Comparison of ENCODE assay signal across 16 cellular contexts in genomic region chr1:1664941-1665814, GRCh38. TPM values are rescaled to one million over a fixed set of nuclear protein-coding genes. Genes with fewer than 3 reads are reported as not detected.
DNase-seq lines count a peak whose midpoint lies in the region; ATAC-seq and TF ChIP-seq lines count a peak whose summit lies in the region.
"Had no signal": no experiment of that assay in that cellular context is flagged by ENCODE, and none has a peak within 500 bp of the region (broad histone marks: within the 10 kb centered on the region; RNA-seq: fewer than 3 reads in every experiment).

No MANE protein-coding gene starts in this region.

- H3K36me3 ChIP-seq in left ventricle myocardium inferior (peaks cover 42% of the 10 kb centered on the region), right lobe of liver (peaks cover 0 to 32% (median 13%) of the 10 kb centered on the region in 4 donors), aorta (ENCODE audit: control insufficient read depth in 1 of 2, insufficient read depth in 2 of 2, low read length in 1 of 2) (peaks cover 0 to 3% of the 10 kb centered on the region in 2 donors)

- ATAC-seq in right cardiac atrium (peak in 1 of 2 donors; percentile 28), right lobe of liver (peak in 2 of 4 donors; percentile 10 to 12), aorta (ENCODE audit: low FRiP score) (peak; percentile 23)

- DNase-seq in right cardiac atrium (peak in 2 of 3 donors; percentile 8 to 60), left ventricle myocardium inferior (no peak), right lobe of liver (peak in 2 of 3 donors; percentile 44 to 45), aorta (peak; percentile 40 to 61), NCI-H2171 treated with DMSO at 0.1 percent for 48 hours (lab: John Stamatoyannopoulos, UW) (no peak)
- no peak for DNase-seq in activated CD4-positive, alpha-beta T cell treated with anti-CD3 and anti-CD28 coated beads, Interleukin-2, amount 50 U/mL, for 4 hours
- DNase-seq: HCEC 1CT, heart left ventricle, Karpas-422, NCI-H187, NCI-H226, NCI-H774, SIG-M5 had no signal

- TF ChIP-seq CTCF in left ventricle myocardium inferior (IDR thresholded peaks at IDR 0.05; ENCODE audit: borderline replicate concordance) (no peak), right lobe of liver (IDR thresholded peaks at IDR 0.05) (no peak)

- no peak overlapping the region for H3K27ac ChIP-seq in right cardiac atrium (ENCODE audit: low read length)
- H3K27ac ChIP-seq in left ventricle myocardium inferior (replicated peaks) = no peak overlapping the region
- no peak overlapping the region for H3K27ac ChIP-seq in right lobe of liver
- no peak overlapping the region for H3K27ac ChIP-seq in aorta (ENCODE audit: low read depth in 1 of 2, low read length in 2 of 2)
- H3K27ac ChIP-seq: C4-2B, heart left ventricle, thoracic aorta had no signal

- H3K4me1 ChIP-seq in right cardiac atrium (ENCODE audit: control insufficient read depth, insufficient read depth, low read length) (no peaks in the 10 kb centered on the region), left ventricle myocardium inferior (peaks cover 5% of the 10 kb centered on the region), right lobe of liver (no peaks in the 10 kb centered on the region), aorta (ENCODE audit: control insufficient read depth in 1 of 2, insufficient read depth in 2 of 2, low read length in 2 of 2) (no peaks in the 10 kb centered on the region)

- intact Hi-C loops in right cardiac atrium (cut with DNase I) (no loop called here), left ventricle myocardium inferior (cut with micrococcal nuclease) (no loop called here), right lobe of liver (cut with DNase I) (no loop called here), aorta (cut with DNase I) (loop anchor here in 1 of 2 donors (10.0 kb wide), 1 partner anchor 60 kb away; the partner anchor contains the start of gene CDK11A)

- no peak for TF ChIP-seq POLR2A in right lobe of liver (IDR thresholded peaks at IDR 0.05)

- no peaks in the 10 kb centered on the region for H3K27me3 ChIP-seq in right cardiac atrium (ENCODE audit: control insufficient read depth, insufficient read depth)
- H3K27me3 ChIP-seq in left ventricle myocardium inferior (ENCODE audit: low read depth) = no peaks in the 10 kb centered on the region
- no peaks in the 10 kb centered on the region for H3K27me3 ChIP-seq in right lobe of liver
- H3K27me3 ChIP-seq in aorta (ENCODE audit: control insufficient read depth in 1 of 2, insufficient read depth in 2 of 2, low read length in 1 of 2) = no peaks in the 10 kb centered on the region
- H3K27me3 ChIP-seq: heart left ventricle had no signal

- H3K4me3 ChIP-seq in right cardiac atrium (ENCODE audit: low read length) (no peak overlapping the region), left ventricle myocardium inferior (no peak overlapping the region), right lobe of liver (no peak overlapping the region), aorta (ENCODE audit: low read length in 2 of 2) (no peak overlapping the region)
- H3K4me3 ChIP-seq: heart left ventricle, thoracic aorta had no signal

- H3K9me3 ChIP-seq in right cardiac atrium (ENCODE audit: control insufficient read depth, low read length) (no peaks in the 10 kb centered on the region), left ventricle myocardium inferior (replicated peaks) (no peaks in the 10 kb centered on the region), right lobe of liver (no peaks in the 10 kb centered on the region), aorta (ENCODE audit: control insufficient read depth, low read length) (no peaks in the 10 kb centered on the region)
- H3K9me3 ChIP-seq: heart left ventricle, thoracic aorta had no signal

- WGBS in right cardiac atrium = 88% methylated on average over 27 of the region's 27 CpGs
- WGBS in right lobe of liver (ENCODE audit: insufficient coverage, low coverage, low lambda C conversion rate, missing lambda C conversion rate) = 83% methylated on average over 10 of the region's 27 CpGs
- 86 to 87% methylated on average over 27 of the region's 27 CpGs for WGBS in aorta, 2 donors

RNA-seq across cellular contexts. Expression of gene CDK11B, which starts 6.4 kb away (rescaled TPM):
- total RNA-seq in right cardiac atrium (10 to 100 TPM; 18.8 to 20.6 (median 19.7) TPM), left ventricle myocardium inferior (24.3 TPM), right lobe of liver (10 to 100 TPM in 2 of 6 experiments, 1 to 10 TPM in 4; 8.0 to 11.8 (median 9.5) TPM), aorta (10 to 100 TPM; 25.2 to 27.0 TPM)
- polyA plus RNA-seq in right cardiac atrium (27.0 TPM), aorta (10 to 100 TPM; 42.3 to 44.7 TPM)

RNA-seq across cellular contexts. Expression of gene SLC35E2B, which starts 27.4 kb away (rescaled TPM):
- total RNA-seq in right cardiac atrium = 10 to 100 TPM; 16.9 to 29.5 (median 26.2) TPM
- 14.3 TPM for polyA plus RNA-seq in right cardiac atrium
- 20.2 TPM for total RNA-seq in left ventricle myocardium inferior
- 10 to 100 TPM; 13.4 to 19.9 (median 17.0) TPM for total RNA-seq in right lobe of liver
- total RNA-seq in aorta = 10 to 100 TPM; 25.2 to 53.5 TPM
- polyA plus RNA-seq in aorta = 10 to 100 TPM in 1 of 2 donors, 1 to 10 TPM in 1; 8.1 to 32.0 TPM

RNA-seq across cellular contexts. Expression of gene MMP23B, which starts 33.2 kb away (rescaled TPM):
- total RNA-seq in right cardiac atrium (10 to 100 TPM; 18.7 to 22.4 (median 19.9) TPM), left ventricle myocardium inferior (93.8 TPM), right lobe of liver (1 to 10 TPM in 5 of 6 experiments, under 1 TPM in 1; 0.75 to 4.0 (median 2.3) TPM), aorta (10 to 100 TPM; 15.5 to 74.5 TPM)
- polyA plus RNA-seq in right cardiac atrium (15.8 TPM), aorta (100 to 1,000 TPM in 1 of 2 donors, 10 to 100 TPM in 1; 41.2 to 120 TPM)
- total RNA-seq: HT1080 had no signal

RNA-seq across cellular contexts. Expression of gene MIB2, which starts 49.9 kb away (rescaled TPM):
- total RNA-seq in right cardiac atrium = 10 to 100 TPM; 49.5 to 77.8 (median 65.5) TPM
- 52.5 TPM for polyA plus RNA-seq in right cardiac atrium
- 129 TPM for total RNA-seq in left ventricle myocardium inferior
- 10 to 100 TPM; 20.7 to 38.5 (median 33.9) TPM for total RNA-seq in right lobe of liver
- 10 to 100 TPM; 45.0 to 77.7 TPM for total RNA-seq in aorta
- 100 to 1,000 TPM in 1 of 2 donors, 10 to 100 TPM in 1; 20.4 to 220 TPM for polyA plus RNA-seq in aorta

RNA-seq across cellular contexts. Expression of gene CDK11A, which starts 59.0 kb away (rescaled TPM):
- total RNA-seq in right cardiac atrium = 10 to 100 TPM; 16.9 to 25.4 (median 21.8) TPM
- 21.6 TPM for polyA plus RNA-seq in right cardiac atrium
- total RNA-seq in left ventricle myocardium inferior = 21.7 TPM
- 10 to 100 TPM in 4 of 6 experiments, 1 to 10 TPM in 2; 8.4 to 25.2 (median 11.0) TPM for total RNA-seq in right lobe of liver
- 10 to 100 TPM; 52.7 to 53.1 TPM for total RNA-seq in aorta
- polyA plus RNA-seq in aorta = 10 to 100 TPM; 26.3 to 56.3 TPM

Comparison
In these comparisons a context has a peak if more than half of its experiments do, and no peak if none do; other contexts are left out.
1. DNase-seq: peak in right cardiac atrium (2 of 3), right lobe of liver (2 of 3) and aorta (2 of 2); none in left ventricle myocardium inferior (single experiment), NCI-H2171 treated with DMSO at 0.1 percent for 48 hours (single experiment) and activated CD4-positive, alpha-beta T cell treated with anti-CD3 and anti-CD28 coated beads, Interleukin-2, amount 50 U/mL, for 4 hours (0 of 2).